In the genomic region with DNA sequence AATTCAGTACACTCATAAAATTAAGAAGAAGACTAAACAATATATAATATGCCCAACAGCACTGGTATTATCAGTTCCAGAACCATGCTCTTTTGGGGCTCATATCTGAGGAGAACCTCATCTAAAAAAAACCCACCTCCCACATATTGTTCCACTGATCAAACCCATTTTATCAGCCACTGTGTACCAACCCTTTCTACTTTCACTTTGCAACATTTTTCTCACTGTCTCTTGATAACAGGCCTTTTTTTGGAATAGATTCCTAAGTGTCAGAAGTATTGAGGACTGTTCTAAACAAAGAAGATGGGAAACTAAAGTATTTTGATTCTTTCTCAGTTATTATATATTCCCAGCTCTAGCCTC, we compare ENCODE assay signal across 15 cellular contexts.
DNase-seq lines count a peak whose midpoint lies in the region; ATAC-seq lines count a peak whose summit lies in the region.
"Had no signal": no experiment of that assay in that cellular context is flagged by ENCODE, and none has a peak within 500 bp of the region (broad histone marks: within the 10 kb centered on the region; RNA-seq: fewer than 3 reads in every experiment).

No MANE protein-coding gene starts in this region.

- no peak for DNase-seq in middle frontal gyrus (ENCODE audit: extremely low spot score, low spot score)
- DNase-seq in RKO (ENCODE audit: low spot score) = no peak
- no peak for DNase-seq in stimulated activated naive CD8-positive, alpha-beta T cell treated with anti-CD3 and anti-CD28 coated beads, Interleukin-15, amount 100 ng/mL, for 72 hours
- DNase-seq in T-helper 2 cell treated with Interferon-gamma antibody and Interleukin-4, amounts not matched to agents 5 μg/mL and 100 μg/mL, for 36 hours (ENCODE audit: low spot score) = no peak
- DNase-seq: activated CD4-positive, alpha-beta T cell treated with anti-CD3 and anti-CD28 coated beads for 36 hours; DND-41; erythroblast; NCI-H1694; SK-N-SH had no signal

- H3K27ac Mint-ChIP-seq in stimulated activated naive CD8-positive, alpha-beta T cell treated with anti-CD3 and anti-CD28 coated beads, Interleukin-15, amount 100 ng/mL, for 72 hours = no peak overlapping the region
- no peak overlapping the region for H3K27ac Mint-ChIP-seq in T-helper 2 cell treated with Interferon-gamma antibody and Interleukin-4, amounts not matched to agents 5 μg/mL and 100 μg/mL, for 36 hours
- H3K27ac Mint-ChIP-seq: activated CD4-positive, alpha-beta T cell treated with anti-CD3 and anti-CD28 coated beads for 36 hours; mesothelial cell of epicardium had no signal

- H3K36me3 Mint-ChIP-seq in T-helper 2 cell treated with Interferon-gamma antibody and Interleukin-4, amounts not matched to agents 5 μg/mL and 100 μg/mL, for 36 hours (ENCODE audit: low read depth) = no peaks in the 10 kb centered on the region
- H3K36me3 Mint-ChIP-seq: mesothelial cell of epicardium had no signal

- H3K9me3 Mint-ChIP-seq in stimulated activated naive CD8-positive, alpha-beta T cell treated with anti-CD3 and anti-CD28 coated beads, Interleukin-15, amount 100 ng/mL, for 72 hours = no peaks in the 10 kb centered on the region
- no peaks in the 10 kb centered on the region for H3K9me3 Mint-ChIP-seq in T-helper 2 cell treated with Interferon-gamma antibody and Interleukin-4, amounts not matched to agents 5 μg/mL and 100 μg/mL, for 36 hours
- H3K9me3 Mint-ChIP-seq: mesothelial cell of epicardium had no signal

- H3K4me3 Mint-ChIP-seq in stimulated activated naive CD8-positive, alpha-beta T cell treated with anti-CD3 and anti-CD28 coated beads, Interleukin-15, amount 100 ng/mL, for 72 hours = no peak overlapping the region
- H3K4me3 Mint-ChIP-seq in T-helper 2 cell treated with Interferon-gamma antibody and Interleukin-4, amounts not matched to agents 5 μg/mL and 100 μg/mL, for 36 hours = no peak overlapping the region
- H3K4me3 Mint-ChIP-seq: activated CD4-positive, alpha-beta T cell treated with anti-CD3 and anti-CD28 coated beads for 36 hours; mesothelial cell of epicardium had no signal

- no peaks in the 10 kb centered on the region for H3K27me3 Mint-ChIP-seq in stimulated activated naive CD8-positive, alpha-beta T cell treated with anti-CD3 and anti-CD28 coated beads, Interleukin-15, amount 100 ng/mL, for 72 hours
- H3K27me3 Mint-ChIP-seq in T-helper 2 cell treated with Interferon-gamma antibody and Interleukin-4, amounts not matched to agents 5 μg/mL and 100 μg/mL, for 36 hours (ENCODE audit: low read depth) = no peaks in the 10 kb centered on the region

- peak; percentile 46 for ATAC-seq in GM19035 (IDR thresholded peaks at IDR 0.05; ENCODE audit: unreplicated experiment)
- peak; percentile 13 for ATAC-seq in HG02763 (IDR thresholded peaks at IDR 0.05; ENCODE audit: unreplicated experiment)
- ATAC-seq in HG03432 (IDR thresholded peaks at IDR 0.05; ENCODE audit: unreplicated experiment) = peak; percentile 34
- no peak for ATAC-seq in stimulated activated naive CD8-positive, alpha-beta T cell treated with anti-CD3 and anti-CD28 coated beads, Interleukin-15, amount 100 ng/mL, for 72 hours
- ATAC-seq: activated CD4-positive, alpha-beta T cell treated with anti-CD3 and anti-CD28 coated beads for 36 hours; HCT116; left lobe of liver had no signal

- H3K4me1 Mint-ChIP-seq in stimulated activated naive CD8-positive, alpha-beta T cell treated with anti-CD3 and anti-CD28 coated beads, Interleukin-15, amount 100 ng/mL, for 72 hours = no peaks in the 10 kb centered on the region
- H3K4me1 Mint-ChIP-seq in T-helper 2 cell treated with Interferon-gamma antibody and Interleukin-4, amounts not matched to agents 5 μg/mL and 100 μg/mL, for 36 hours (ENCODE audit: low read depth) = no peaks in the 10 kb centered on the region
- H3K4me1 Mint-ChIP-seq: activated CD4-positive, alpha-beta T cell treated with anti-CD3 and anti-CD28 coated beads for 36 hours had no signal
